In the genomic region with DNA sequence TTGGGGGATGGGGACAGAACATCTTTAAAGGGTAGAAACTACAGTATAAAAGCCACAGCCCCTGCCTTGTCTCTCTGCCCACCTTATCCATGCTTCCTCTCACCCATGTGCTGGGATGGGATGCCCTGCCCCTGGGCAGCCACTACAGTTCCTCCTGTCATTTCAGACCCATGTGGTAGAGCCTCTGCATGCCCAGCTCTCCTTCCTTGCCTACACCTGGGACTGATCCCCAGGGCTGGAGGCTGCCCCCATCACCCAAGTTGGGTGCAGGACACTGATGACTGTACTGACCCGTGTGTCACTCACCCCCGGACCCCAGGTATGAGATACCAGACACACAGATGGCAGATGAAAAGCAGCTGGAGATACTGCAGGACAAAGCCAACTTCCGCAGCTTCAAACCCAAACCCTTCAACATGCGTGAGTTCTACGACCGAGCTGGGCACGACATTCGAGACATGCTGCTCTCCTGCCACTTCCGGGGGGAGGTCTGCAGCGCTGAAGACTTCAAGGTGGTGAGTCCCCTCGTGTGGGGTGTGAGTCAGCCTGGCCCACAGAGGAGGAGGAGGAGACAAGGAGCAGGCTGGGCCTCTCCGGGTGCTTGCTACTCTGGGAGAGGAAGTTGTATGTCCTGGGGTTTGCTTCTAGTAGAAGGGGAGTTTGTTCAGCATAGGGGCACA, we compare ENCODE assay signal across 5 cellular contexts. TPM values are rescaled to one million over a fixed set of nuclear protein-coding genes. Genes with fewer than 3 reads are reported as not detected.
A peak's percentile ranks its signal among the peaks of the same experiment; 100 is the strongest.
DNase-seq lines count a peak whose midpoint lies in the region; ATAC-seq, FAIRE-seq and TF ChIP-seq lines count a peak whose summit lies in the region.

No MANE protein-coding gene starts in this region.

- H3K4me1 Mint-ChIP-seq in T-helper 17 cell (peaks cover 20% of the 10 kb centered on the region), astrocyte (ENCODE audit: low read depth, unreplicated experiment) (peaks cover 21% of the 10 kb centered on the region)

- no peak for FAIRE-seq in astrocyte (lab: Jason Lieb, UNC)

- peaks cover 6% of the 10 kb centered on the region for H3K27me3 ChIP-seq in astrocyte (ENCODE audit: insufficient read depth, low read length)

- no peak overlapping the region for H2AFZ ChIP-seq in astrocyte (ENCODE audit: low read depth, low read length)

- H3K79me2 ChIP-seq in astrocyte (ENCODE audit: insufficient read depth, low read length), result no peaks in the 10 kb centered on the region

- peaks cover 20% of the 10 kb centered on the region for H3K4me1 ChIP-seq in astrocyte (ENCODE audit: insufficient read depth, low read length)

- no peak for TF ChIP-seq CTCF in astrocyte (IDR thresholded peaks at IDR 0.05; ENCODE audit: insufficient read depth, low read depth, low read length)

- ATAC-seq in T-helper 17 cell (no peak), HG03439 (IDR thresholded peaks at IDR 0.05; ENCODE audit: unreplicated experiment) (no peak)
- peak; percentile 84 for ATAC-seq in stimulated activated naive CD8-positive, alpha-beta T cell treated with anti-CD3 and anti-CD28 coated beads, Interleukin-15, Interleukin-2, amounts not matched to agents 100 U/mL and 50 U/mL, for 24 hours

- no peak overlapping the region for H3K27ac Mint-ChIP-seq in T-helper 17 cell
- H3K27ac Mint-ChIP-seq in astrocyte (ENCODE audit: unreplicated experiment), result peak overlapping the region; percentile 6

- peaks cover 3% of the 10 kb centered on the region for H3K9me3 Mint-ChIP-seq in astrocyte (ENCODE audit: unreplicated experiment)

- H3K27me3 Mint-ChIP-seq in T-helper 17 cell, result peaks cover 77% of the 10 kb centered on the region
- H3K27me3 Mint-ChIP-seq in astrocyte (ENCODE audit: low read depth, unreplicated experiment), result peaks cover 51% of the 10 kb centered on the region

- H3K36me3 ChIP-seq in astrocyte (ENCODE audit: insufficient read depth, low read length), result no peaks in the 10 kb centered on the region

- H3K4me3 ChIP-seq in astrocyte (ENCODE audit: insufficient read depth, low read depth, low read length), result no peak overlapping the region

- H3K36me3 Mint-ChIP-seq in T-helper 17 cell (ENCODE audit: low read depth) (peaks cover 16% of the 10 kb centered on the region), astrocyte (ENCODE audit: low read depth, unreplicated experiment) (peaks cover 23% of the 10 kb centered on the region)

- no peak overlapping the region for H3K27ac ChIP-seq in astrocyte (ENCODE audit: low read depth, low read length)

- no peak for DNase-seq in T-helper 17 cell
- DNase-seq in astrocyte (ENCODE audit: low read depth), result peak; percentile 20
- DNase-seq in stimulated activated naive CD8-positive, alpha-beta T cell treated with anti-CD3 and anti-CD28 coated beads, Interleukin-15, Interleukin-2, amounts not matched to agents 100 U/mL and 50 U/mL, for 24 hours, result peak; percentile 78
- DNase-seq in ureter (ENCODE audit: low spot score), result no peak

- no peak overlapping the region for H3K9ac ChIP-seq in astrocyte (ENCODE audit: low read length)

- H3K4me3 Mint-ChIP-seq in T-helper 17 cell (peak overlapping the region; percentile 41), astrocyte (ENCODE audit: unreplicated experiment) (peak overlapping the region; percentile 34)

- peak overlapping the region; percentile 40 for H3K4me2 ChIP-seq in astrocyte (ENCODE audit: low read length)

- H3K9me3 ChIP-seq in T-helper 17 cell (ENCODE audit: control insufficient read depth, low read length, poor library complexity, severe bottlenecking) (no peaks in the 10 kb centered on the region), astrocyte (ENCODE audit: insufficient read depth, low read depth, low read length) (no peaks in the 10 kb centered on the region)

- peaks cover 5% of the 10 kb centered on the region for H4K20me1 ChIP-seq in astrocyte (ENCODE audit: insufficient read depth, low read length)

RNA-seq across cellular contexts. Expression of a gene that starts 2.2 kb away (rescaled TPM):
- total RNA-seq in T-helper 17 cell (1 to 10 TPM in 1 of 2 donors, under 1 TPM in 1; 0.17 to 1.1 TPM), astrocyte (8.1 and 8.2 TPM in 2 replicates), ureter (1.6 TPM)

RNA-seq across cellular contexts. Expression of a gene that starts 25.6 kb away (rescaled TPM):
- 10 to 100 TPM; 74.0 to 93.6 TPM for total RNA-seq in T-helper 17 cell
- total RNA-seq in astrocyte, result 59.9 and 64.4 TPM in 2 replicates
- 64.5 TPM for total RNA-seq in ureter

RNA-seq across cellular contexts. Expression of a gene that starts 34.3 kb away (rescaled TPM):
- total RNA-seq in T-helper 17 cell, result 1 to 10 TPM; 6.8 to 7.3 TPM
- total RNA-seq in astrocyte, result 15.9 and 18.8 TPM in 2 replicates
- total RNA-seq in ureter, result 5.3 TPM

RNA-seq across cellular contexts. Expression of a gene that starts 44.2 kb away (rescaled TPM):
- total RNA-seq in T-helper 17 cell (1 to 10 TPM in 1 of 2 donors, under 1 TPM in 1; 0.77 to 1.0 TPM), astrocyte (0.29 and 0.59 TPM in 2 replicates), ureter (1.7 TPM)

RNA-seq across cellular contexts. Expression of a gene that starts 52.5 kb away (rescaled TPM):
- total RNA-seq in T-helper 17 cell, result 10 to 100 TPM; 40.1 to 45.1 TPM
- 49.7 and 59.9 TPM in 2 replicates for total RNA-seq in astrocyte
- total RNA-seq in ureter, result 58.9 TPM

Comparison
In these comparisons a context has a peak if more than half of its experiments do, and no peak if none do; other contexts are left out.
1. DNase-seq: peak in astrocyte (single experiment) and stimulated activated naive CD8-positive, alpha-beta T cell treated with anti-CD3 and anti-CD28 coated beads, Interleukin-15, Interleukin-2, amounts not matched to agents 100 U/mL and 50 U/mL, for 24 hours (single experiment); none in T-helper 17 cell (0 of 3) and ureter (single experiment).